14 cellular contexts compared by ENCODE assay signal in genomic region chr1:239389703-239390102, GRCh38.
"Had no signal": no experiment of that assay in that cellular context is flagged by ENCODE, and none has a peak within 500 bp of the region (broad histone marks: within the 10 kb centered on the region; RNA-seq: fewer than 3 reads in every experiment).

No MANE protein-coding gene starts in this region.

- H3K9me3 ChIP-seq: gastrocnemius medialis, ovary, transverse colon, vagina had no signal

- H3K27me3 ChIP-seq: ovary, vagina had no signal

- H3K27ac ChIP-seq: brain microvascular endothelial cell, epithelial cell of prostate, gastrocnemius medialis, vagina had no signal

- DNase-seq: activated CD4-positive, CD25-positive, alpha-beta regulatory T cell treated with anti-CD3 and anti-CD28 coated beads, Interleukin-2, amount 50 U/mL, for 72 hours; activated naive CD4-positive, alpha-beta T cell; activated naive CD8-positive, alpha-beta T cell treated with anti-CD3 and anti-CD28 coated beads, Interleukin-2, amount 10 ng/mL, durations not matched to agents 7 days and 5 days; brain microvascular endothelial cell; effector memory CD4-positive, alpha-beta T cell; gastrocnemius medialis; islet precursor cell; naive thymus-derived CD4-positive, alpha-beta T cell; ovary; stimulated activated CD4-positive, alpha-beta T cell treated with anti-CD3 and anti-CD28 coated beads, Interleukin-2, amount 100 ng/mL, for 48 hours; transverse colon had no signal

- H3K4me3 ChIP-seq: gastrocnemius medialis, ovary, transverse colon, vagina had no signal

- H3K4me1 ChIP-seq: gastrocnemius medialis had no signal

- ATAC-seq: gastrocnemius medialis; naive thymus-derived CD4-positive, alpha-beta T cell; stimulated activated memory B cell treated with anti-CD40 and anti-IgM and Interleukin-4, amounts not matched to agents 10 μg/mL and 1 μg/mL and 100 μg/mL, for 72 hours had no signal

- H3K36me3 ChIP-seq: brain microvascular endothelial cell, gastrocnemius medialis, ovary, transverse colon, vagina had no signal
